ENCODE assay signal across 13 cellular contexts in the genomic region with DNA sequence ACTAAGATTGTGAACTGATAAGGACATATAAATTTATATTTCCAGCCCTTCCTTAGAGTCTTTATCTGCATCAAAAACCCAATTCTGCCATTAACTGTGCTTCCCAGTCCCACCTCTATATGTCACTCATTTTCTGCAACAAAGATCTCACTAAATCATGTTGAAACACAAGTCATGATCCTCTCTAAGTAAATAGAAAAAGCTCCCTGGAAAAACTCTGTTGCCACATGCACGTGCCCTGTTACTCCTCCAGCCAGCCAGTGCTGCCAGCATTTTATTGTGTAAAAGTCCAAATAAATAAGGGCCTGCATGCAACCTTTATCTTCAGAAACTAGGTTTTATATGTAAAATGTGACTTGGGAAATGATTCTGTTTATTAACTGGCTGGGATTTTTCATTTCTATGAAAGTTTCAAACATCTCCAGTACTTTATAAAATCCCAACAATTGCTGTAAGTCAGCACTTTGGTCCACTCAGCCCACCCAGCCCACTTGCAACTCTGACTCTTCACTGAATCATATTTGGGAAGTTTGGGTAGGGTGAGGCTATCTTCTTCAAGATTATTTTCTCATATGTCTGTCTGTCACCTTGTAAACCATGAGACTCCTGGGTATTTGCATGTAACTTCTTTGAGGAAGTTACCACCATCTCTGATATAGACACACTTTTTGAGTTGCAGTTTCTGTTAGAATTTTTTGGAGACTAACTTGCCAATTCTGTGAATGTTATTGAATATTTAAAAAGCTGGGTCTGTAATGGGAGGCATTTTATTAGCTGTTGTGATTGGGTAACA. TPM values are rescaled to one million over a fixed set of nuclear protein-coding genes. Genes with fewer than 3 reads are reported as not detected.
DNase-seq lines count a peak whose midpoint lies in the region; ATAC-seq and TF ChIP-seq lines count a peak whose summit lies in the region.
"Had no signal": no experiment of that assay in that cellular context is flagged by ENCODE, and none has a peak within 500 bp of the region (broad histone marks: within the 10 kb centered on the region; RNA-seq: fewer than 3 reads in every experiment).

No MANE protein-coding gene starts in this region.

- TF ChIP-seq CTCF in activated B cell treated with CpG ODN at 0.5 μM for 24 hours (IDR thresholded peaks at IDR 0.05) (no peak), chondrocyte (IDR thresholded peaks at IDR 0.05) (no peak)

- peaks cover 11% of the 10 kb centered on the region for H3K36me3 Mint-ChIP-seq in activated B cell treated with CpG ODN at 0.5 μM for 24 hours (ENCODE audit: low read depth)
- H3K36me3 Mint-ChIP-seq in chondrocyte (ENCODE audit: low read depth) = peaks cover 19% of the 10 kb centered on the region
- H3K36me3 Mint-ChIP-seq: natural killer cell had no signal

- no peaks in the 10 kb centered on the region for H3K27me3 Mint-ChIP-seq in activated B cell treated with CpG ODN at 0.5 μM for 24 hours
- H3K27me3 Mint-ChIP-seq in chondrocyte (ENCODE audit: low read depth) = no peaks in the 10 kb centered on the region

- no peaks in the 10 kb centered on the region for H3K9me3 Mint-ChIP-seq in activated B cell treated with CpG ODN at 0.5 μM for 24 hours
- H3K9me3 Mint-ChIP-seq in chondrocyte (ENCODE audit: low read depth) = no peaks in the 10 kb centered on the region
- H3K9me3 Mint-ChIP-seq: natural killer cell had no signal

- H3K27ac Mint-ChIP-seq in activated B cell treated with CpG ODN at 0.5 μM for 24 hours (peak overlapping the region; percentile 50), chondrocyte (ENCODE audit: unreplicated experiment) (no peak overlapping the region)
- H3K27ac Mint-ChIP-seq: natural killer cell had no signal

- H3K4me1 Mint-ChIP-seq in activated B cell treated with CpG ODN at 0.5 μM for 24 hours = peaks cover 21% of the 10 kb centered on the region
- H3K4me1 Mint-ChIP-seq in chondrocyte (ENCODE audit: low read depth) = no peaks in the 10 kb centered on the region
- H3K4me1 Mint-ChIP-seq: natural killer cell had no signal

- intact Hi-C loops in activated B cell treated with CpG ODN at 0.5 μM for 24 hours (cut with micrococcal nuclease) (no loop called here), posterior cingulate gyrus (cut with DNase I) (loop anchor here (10.0 kb wide), 1 partner anchor 59 kb away; no protein-coding TSS in a partner anchor)

- ATAC-seq in GM18499 (IDR thresholded peaks at IDR 0.05; ENCODE audit: insufficient read depth, unreplicated experiment) (peak; percentile 42), GM21381 (IDR thresholded peaks at IDR 0.05; ENCODE audit: unreplicated experiment) (peak; percentile 67), HG03039 (IDR thresholded peaks at IDR 0.05; ENCODE audit: unreplicated experiment) (peak; percentile 87), activated B cell treated with CpG ODN at 0.5 μM for 24 hours (ENCODE audit: low read depth) (peak; percentile 50)
- ATAC-seq: natural killer cell had no signal

- DNase-seq in activated B cell treated with CpG ODN at 0.5 μM for 24 hours = no peak
- no peak for DNase-seq in posterior cingulate gyrus
- no peak for DNase-seq in stimulated activated CD4-positive, alpha-beta T cell treated with anti-CD3 and anti-CD28 coated beads, Interleukin-2, amount 100 ng/mL, for 48 hours
- DNase-seq in NCI-H146 (lab: John Stamatoyannopoulos, UW) = no peak
- DNase-seq in chondrocyte (ENCODE audit: low spot score) = no peak
- DNase-seq: cortex of kidney, foreskin fibroblast, natural killer cell, NCI-H345, RPMI8226 had no signal

- CTCF ChIA-PET in activated B cell treated with CpG ODN at 0.5 μM for 24 hours (lab: Charles Lee) = interaction anchor here (0.9 kb wide), 1 partner anchor 98 kb away, joined by 4 read pairs; no protein-coding TSS in a partner anchor

- POLR2A ChIA-PET in activated B cell treated with CpG ODN at 0.5 μM for 24 hours (lab: Charles Lee) = no interaction called here

- H3K4me3 Mint-ChIP-seq in activated B cell treated with CpG ODN at 0.5 μM for 24 hours (no peak overlapping the region), chondrocyte (ENCODE audit: unreplicated experiment) (no peak overlapping the region)
- H3K4me3 Mint-ChIP-seq: natural killer cell had no signal

RNA-seq across cellular contexts. Expression of a gene that starts 40.0 kb away (rescaled TPM):
- total RNA-seq in activated B cell treated with CpG ODN at 0.5 μM for 24 hours = 47.3 and 49.8 TPM in 2 replicates
- 42.5 to 55.4 TPM (median 42.9 TPM) in 3 replicates for total RNA-seq in chondrocyte
